In genomic region chr2:197028230-197028629, GRCh38 we compare ENCODE assay signal across 12 cellular contexts.
DNase-seq lines count a peak whose midpoint lies in the region; ATAC-seq and TF ChIP-seq lines count a peak whose summit lies in the region.
"Had no signal": no experiment of that assay in that cellular context is flagged by ENCODE, and none has a peak within 500 bp of the region (broad histone marks: within the 10 kb centered on the region; RNA-seq: fewer than 3 reads in every experiment).

No MANE protein-coding gene starts in this region.

- H3K36me3 ChIP-seq in SJCRH30: no peaks in the 10 kb centered on the region

- DNase-seq in natural killer cell: no peak
- no peak for DNase-seq in natural killer cell treated with Interleukin-12 subunit alpha and Interleukin-12 subunit beta and Interleukin-15 and Interleukin-18, amount 100 ng/mL, for 72 hours (ENCODE audit: low spot score)
- DNase-seq in SJCRH30: peak; percentile 36 to 53
- DNase-seq in fibroblast of the conjunctiva (ENCODE audit: low read depth): peak; percentile 26
- no peak for DNase-seq in stimulated activated naive B cell treated with anti-CD40 and anti-IgM and Interleukin-4, amounts not matched to agents 10 μg/mL and 1 μg/mL and 100 μg/mL, for 72 hours
- no peak for DNase-seq in coronary artery (ENCODE audit: low spot score)
- no peak for DNase-seq in NCI-H1417 (lab: John Stamatoyannopoulos, UW)
- DNase-seq: H7, NCI-H2171 treated with DMSO at 0.1 percent for 48 hours had no signal

- no peaks in the 10 kb centered on the region for H3K27me3 Mint-ChIP-seq in natural killer cell (ENCODE audit: low read depth in 2 of 2)
- no peaks in the 10 kb centered on the region for H3K27me3 Mint-ChIP-seq in natural killer cell treated with Interleukin-12 subunit alpha and Interleukin-12 subunit beta and Interleukin-15 and Interleukin-18, amount 100 ng/mL, for 72 hours
- H3K27me3 Mint-ChIP-seq in stimulated activated naive B cell treated with anti-CD40 and anti-IgM and Interleukin-4, amounts not matched to agents 10 μg/mL and 1 μg/mL and 100 μg/mL, for 72 hours: no peaks in the 10 kb centered on the region

- peaks cover 28% of the 10 kb centered on the region for H3K36me3 Mint-ChIP-seq in natural killer cell
- peaks cover 60% of the 10 kb centered on the region for H3K36me3 Mint-ChIP-seq in natural killer cell treated with Interleukin-12 subunit alpha and Interleukin-12 subunit beta and Interleukin-15 and Interleukin-18, amount 100 ng/mL, for 72 hours
- peaks cover 63 to 71% of the 10 kb centered on the region in 2 donors for H3K36me3 Mint-ChIP-seq in stimulated activated naive B cell treated with anti-CD40 and anti-IgM and Interleukin-4, amounts not matched to agents 10 μg/mL and 1 μg/mL and 100 μg/mL, for 72 hours

- peaks cover 3% of the 10 kb centered on the region; the same call in 1 of the 2 replicates for H3K4me1 ChIP-seq in SJCRH30

- peak overlapping the region; percentile 51 to 74 for H3K27ac Mint-ChIP-seq in natural killer cell
- H3K27ac Mint-ChIP-seq in natural killer cell treated with Interleukin-12 subunit alpha and Interleukin-12 subunit beta and Interleukin-15 and Interleukin-18, amount 100 ng/mL, for 72 hours: peak overlapping the region in 1 of 2 donors; percentile 47
- H3K27ac Mint-ChIP-seq in stimulated activated naive B cell treated with anti-CD40 and anti-IgM and Interleukin-4, amounts not matched to agents 10 μg/mL and 1 μg/mL and 100 μg/mL, for 72 hours: no peak overlapping the region
- H3K27ac Mint-ChIP-seq: progenitor cell of endocrine pancreas had no signal

- peaks cover 25 to 26% of the 10 kb centered on the region in 2 donors for H3K4me1 Mint-ChIP-seq in natural killer cell
- peaks cover 27 to 44% of the 10 kb centered on the region in 2 donors for H3K4me1 Mint-ChIP-seq in natural killer cell treated with Interleukin-12 subunit alpha and Interleukin-12 subunit beta and Interleukin-15 and Interleukin-18, amount 100 ng/mL, for 72 hours (ENCODE audit: low read depth in 2 of 2)
- peaks cover 14 to 15% of the 10 kb centered on the region in 2 donors for H3K4me1 Mint-ChIP-seq in stimulated activated naive B cell treated with anti-CD40 and anti-IgM and Interleukin-4, amounts not matched to agents 10 μg/mL and 1 μg/mL and 100 μg/mL, for 72 hours

- H3K9me3 Mint-ChIP-seq in natural killer cell: no peaks in the 10 kb centered on the region
- H3K9me3 Mint-ChIP-seq in natural killer cell treated with Interleukin-12 subunit alpha and Interleukin-12 subunit beta and Interleukin-15 and Interleukin-18, amount 100 ng/mL, for 72 hours: peaks cover 4% of the 10 kb centered on the region
- peaks cover 0 to 5% of the 10 kb centered on the region in 2 donors for H3K9me3 Mint-ChIP-seq in stimulated activated naive B cell treated with anti-CD40 and anti-IgM and Interleukin-4, amounts not matched to agents 10 μg/mL and 1 μg/mL and 100 μg/mL, for 72 hours

- peak overlapping the region; percentile 15 for H3K4me3 Mint-ChIP-seq in natural killer cell
- no peak overlapping the region for H3K4me3 Mint-ChIP-seq in natural killer cell treated with Interleukin-12 subunit alpha and Interleukin-12 subunit beta and Interleukin-15 and Interleukin-18, amount 100 ng/mL, for 72 hours
- H3K4me3 Mint-ChIP-seq in stimulated activated naive B cell treated with anti-CD40 and anti-IgM and Interleukin-4, amounts not matched to agents 10 μg/mL and 1 μg/mL and 100 μg/mL, for 72 hours: no peak overlapping the region

- ATAC-seq in natural killer cell: no peak
- no peak for ATAC-seq in natural killer cell treated with Interleukin-12 subunit alpha and Interleukin-12 subunit beta and Interleukin-15 and Interleukin-18, amount 100 ng/mL, for 72 hours
- ATAC-seq in stimulated activated naive B cell treated with anti-CD40 and anti-IgM and Interleukin-4, amounts not matched to agents 10 μg/mL and 1 μg/mL and 100 μg/mL, for 72 hours (replicated peaks): no peak
- no peak for ATAC-seq in HG03196 (IDR thresholded peaks at IDR 0.05; ENCODE audit: unreplicated experiment)

- TF ChIP-seq CTCF in natural killer cell (IDR thresholded peaks at IDR 0.05): no peak
- TF ChIP-seq CTCF in coronary artery (IDR thresholded peaks at IDR 0.05): no peak

- intact Hi-C loops in natural killer cell (cut with micrococcal nuclease): no loop called here

- H3K27me3 ChIP-seq in SJCRH30: no peaks in the 10 kb centered on the region

- H3K27ac ChIP-seq in SJCRH30 (no peak overlapping the region), coronary artery (no peak overlapping the region)
- H3K27ac ChIP-seq: HL-60 had no signal

- H3K9me3 ChIP-seq in SJCRH30 (replicated peaks): no peaks in the 10 kb centered on the region

- H3K4me3 ChIP-seq in SJCRH30: no peak overlapping the region
- H3K4me3 ChIP-seq in coronary artery: no peak overlapping the region

Comparison
In these comparisons a context has a peak if more than half of its experiments do, and no peak if none do; other contexts are left out.
1. DNase-seq: peak in SJCRH30 (2 of 2) and fibroblast of the conjunctiva (single experiment); none in natural killer cell (single experiment), natural killer cell treated with Interleukin-12 subunit alpha and Interleukin-12 subunit beta and Interleukin-15 and Interleukin-18, amount 100 ng/mL, for 72 hours (single experiment), stimulated activated naive B cell treated with anti-CD40 and anti-IgM and Interleukin-4, amounts not matched to agents 10 μg/mL and 1 μg/mL and 100 μg/mL, for 72 hours (single experiment), coronary artery (single experiment) and NCI-H1417 (0 of 3).